ENCODE assay signal across 1 cellular context in genomic region chr7:129118182-129118581, GRCh38.
TF ChIP-seq lines count a peak whose summit lies in the region.

No MANE protein-coding gene starts in this region.

TF ChIP-seq in K562, 482 proteins besides CTCF, POLR2A, EP300 and RAD21 (continued from another document):
- no peak for TF ChIP-seq SFPQ (IDR thresholded peaks at IDR 0.05; ENCODE audit: low read depth, low read length)
- TF ChIP-seq ZNF282 (CRISPR knock-in tag; IDR thresholded peaks at IDR 0.05), result no peak
- no peak for TF ChIP-seq MAFK (IDR thresholded peaks at IDR 0.05; ENCODE audit: low read length)
- no peak for TF ChIP-seq ZNF197 (CRISPR knock-in tag; IDR thresholded peaks at IDR 0.05; ENCODE audit: low read depth)
- TF ChIP-seq SETDB1 (IDR thresholded peaks at IDR 0.05; ENCODE audit: low read length), result no peak
- TF ChIP-seq ZHX1 (conservative IDR thresholded peaks at IDR 0.05; ENCODE audit: low read length), result no peak
- TF ChIP-seq FOXA3 (CRISPR knock-in tag; conservative IDR thresholded peaks at IDR 0.05 in 1 of 2, IDR thresholded peaks at IDR 0.05 in 1 of 2), result no peak
- peak; percentile 72 for TF ChIP-seq CBFA2T3 (IDR thresholded peaks at IDR 0.05)
- peak; percentile 39; the same call in 1 of the 2 replicates for TF ChIP-seq TCF3 (CRISPR knock-in tag; IDR thresholded peaks at IDR 0.05)
- no peak for TF ChIP-seq HMGXB4 (CRISPR knock-in tag; IDR thresholded peaks at IDR 0.05)
- TF ChIP-seq FOSL1 (tag; conservative IDR thresholded peaks at IDR 0.05), result no peak
- TF ChIP-seq GTF2B (IDR thresholded peaks at IDR 0.05; ENCODE audit: extremely low read depth, insufficient read length), result no peak
- TF ChIP-seq HOMEZ (CRISPR knock-in tag; IDR thresholded peaks at IDR 0.05), result no peak
- no peak for TF ChIP-seq DDX20 (tag; IDR thresholded peaks at IDR 0.05; ENCODE audit: low read depth)
- peak; percentile 48 for TF ChIP-seq ARID1B (IDR thresholded peaks at IDR 0.05)
- TF ChIP-seq ARHGAP35 (IDR thresholded peaks at IDR 0.05; ENCODE audit: partially characterized antibody), result no peak
- no peak for TF ChIP-seq PHB (CRISPR knock-in tag; IDR thresholded peaks at IDR 0.05)
